ENCODE assay signal across 16 cellular contexts in the genomic region with DNA sequence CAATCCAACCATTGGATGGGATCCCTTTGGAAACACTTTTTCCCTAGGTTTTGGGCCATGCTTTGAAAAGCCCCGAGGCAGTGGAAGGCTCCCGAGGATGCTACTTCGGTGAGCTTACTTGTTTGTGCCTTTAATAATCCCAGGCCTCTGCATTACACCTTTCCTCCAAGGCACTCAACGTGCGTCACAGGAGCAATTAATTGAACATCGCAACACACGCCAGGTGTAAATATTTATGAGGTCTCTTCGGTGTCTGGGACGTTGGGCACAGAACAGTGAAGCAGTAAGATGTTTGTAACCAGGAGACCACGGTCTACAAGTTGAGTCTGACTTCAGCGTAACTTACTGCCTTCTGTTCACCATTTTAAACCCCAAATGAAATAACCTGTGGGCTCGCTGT.
A peak's percentile ranks its signal among the peaks of the same experiment; 100 is the strongest.
DNase-seq lines count a peak whose midpoint lies in the region; ATAC-seq and TF ChIP-seq lines count a peak whose summit lies in the region.
"Had no signal": no experiment of that assay in that cellular context is flagged by ENCODE, and none has a peak within 500 bp of the region (broad histone marks: within the 10 kb centered on the region; RNA-seq: fewer than 3 reads in every experiment).

No MANE protein-coding gene starts in this region.

- intact Hi-C loops in natural killer cell (cut with micrococcal nuclease) = no loop called here

- peaks cover 59% of the 10 kb centered on the region for H3K4me1 ChIP-seq in BLaER1
- peaks cover 4% of the 10 kb centered on the region; the same call in 1 of the 2 replicates for H3K4me1 ChIP-seq in GM23338 (ENCODE audit: insufficient read depth)

- no peaks in the 10 kb centered on the region for H3K79me2 ChIP-seq in GM23338 (replicated peaks; ENCODE audit: insufficient read depth)

- ATAC-seq in GM23338 (no peak), natural killer cell (no peak), GM19452 (IDR thresholded peaks at IDR 0.05; ENCODE audit: unreplicated experiment) (no peak), HG02759 (IDR thresholded peaks at IDR 0.05; ENCODE audit: unreplicated experiment) (no peak)
- ATAC-seq: HCT116 had no signal

- H3K27ac Mint-ChIP-seq in GM23338 (no peak overlapping the region), natural killer cell (peak overlapping the region; percentile 79 to 88)
- H3K27ac Mint-ChIP-seq: CD14-positive monocyte, IgD-negative memory B cell had no signal

- H3K4me3 ChIP-seq in BLaER1 (no peak overlapping the region), GM23338 (no peak overlapping the region)

- DNase-seq in GM23338 (ENCODE audit: low spot score) (no peak), NCI-H2029 treated with DMSO at 0.1 percent for 48 hours (lab: John Stamatoyannopoulos, UW) (peak; percentile 62), natural killer cell (no peak), erythroblast (lab: John Stamatoyannopoulos, UW) (no peak), NCI-H226 (no peak)
- DNase-seq: ACHN, COR-L47, DMS153, DMS79 treated with DMSO at 0.1 percent for 48 hours had no signal

- H2AFZ ChIP-seq in GM23338 = 0 out of 2 replicates have a peak overlapping the region, but pooled peaks have one; percentile 28

- H3K4me1 Mint-ChIP-seq in GM23338 = peaks cover 15% of the 10 kb centered on the region; the same call in 2 of the 3 replicates
- H3K4me1 Mint-ChIP-seq in natural killer cell = peaks cover 53 to 57% of the 10 kb centered on the region in 2 donors

- peak overlapping the region; percentile 69 for H3K4me2 ChIP-seq in BLaER1
- H3K4me2 ChIP-seq in GM23338 = no peak overlapping the region

- no peak overlapping the region for H3K4me3 Mint-ChIP-seq in GM23338
- peak overlapping the region; percentile 75 for H3K4me3 Mint-ChIP-seq in natural killer cell
- H3K4me3 Mint-ChIP-seq: CD14-positive monocyte; CD8-positive, alpha-beta T cell; IgD-negative memory B cell had no signal

- H3K9me3 Mint-ChIP-seq in GM23338 (no peaks in the 10 kb centered on the region), natural killer cell (no peaks in the 10 kb centered on the region)
- H3K9me3 Mint-ChIP-seq: CD8-positive, alpha-beta T cell; IgD-negative memory B cell had no signal

- H3K9ac ChIP-seq in BLaER1 = no peak overlapping the region

- H3F3A ChIP-seq in GM23338 (replicated peaks; ENCODE audit: low read depth) = no peaks in the 10 kb centered on the region

- no peak for TF ChIP-seq POLR2A in erythroblast (IDR thresholded peaks at IDR 0.05; ENCODE audit: low read length)

- TF ChIP-seq CTCF in GM23338 (conservative IDR thresholded peaks at IDR 0.05; ENCODE audit: low read depth in 2 of 2) = no peak
- TF ChIP-seq CTCF in natural killer cell (IDR thresholded peaks at IDR 0.05) = no peak

- H3K36me3 Mint-ChIP-seq in GM23338 (ENCODE audit: low read depth) (no peaks in the 10 kb centered on the region), natural killer cell (no peaks in the 10 kb centered on the region)
- H3K36me3 Mint-ChIP-seq: CD14-positive monocyte; CD8-positive, alpha-beta T cell had no signal

- H4K20me1 ChIP-seq in BLaER1 (no peaks in the 10 kb centered on the region), GM23338 (replicated peaks; ENCODE audit: insufficient read depth) (no peaks in the 10 kb centered on the region)

- H3K27ac ChIP-seq in BLaER1 (peak overlapping the region; percentile 35; the same call in 1 of the 2 replicates), GM23338 (ENCODE audit: low read depth) (no peak overlapping the region)

- H3K9me3 ChIP-seq in BLaER1 = no peaks in the 10 kb centered on the region

- H3K36me3 ChIP-seq in BLaER1 (no peaks in the 10 kb centered on the region), GM23338 (ENCODE audit: insufficient read depth) (no peaks in the 10 kb centered on the region)

- H3K27me3 ChIP-seq in BLaER1 (no peaks in the 10 kb centered on the region), GM23338 (ENCODE audit: insufficient read depth) (no peaks in the 10 kb centered on the region)

- no peaks in the 10 kb centered on the region for H3K9me2 ChIP-seq in GM23338 (ENCODE audit: insufficient read depth)

- H3K27me3 Mint-ChIP-seq in GM23338 (ENCODE audit: insufficient read depth, low read depth, poor library complexity) = peaks cover 8% of the 10 kb centered on the region
- H3K27me3 Mint-ChIP-seq in natural killer cell (ENCODE audit: low read depth in 2 of 2) = peaks cover 0 to 6% of the 10 kb centered on the region in 2 donors

TF ChIP-seq in GM23338, 12 proteins besides CTCF, POLR2A, EP300 and RAD21 (continues in another document):
- no peak for TF ChIP-seq ZNF462 (CRISPR knock-in tag; IDR thresholded peaks at IDR 0.05)
- no peak for TF ChIP-seq NANOG (IDR thresholded peaks at IDR 0.05; ENCODE audit: borderline replicate concordance)
- TF ChIP-seq REST (IDR thresholded peaks at IDR 0.05; ENCODE audit: unreplicated experiment) = no peak
